ENCODE assay signal across 21 cellular contexts in genomic region chr5:51391175-51391574, GRCh38. TPM values are rescaled to one million over a fixed set of nuclear protein-coding genes. Genes with fewer than 3 reads are reported as not detected.
A peak's percentile ranks its signal among the peaks of the same experiment; 100 is the strongest.
DNase-seq lines count a peak whose midpoint lies in the region; ATAC-seq and TF ChIP-seq lines count a peak whose summit lies in the region.
"Had no signal": no experiment of that assay in that cellular context is flagged by ENCODE, and none has a peak within 500 bp of the region (broad histone marks: within the 10 kb centered on the region; RNA-seq: fewer than 3 reads in every experiment).

No MANE protein-coding gene starts in this region.

- peaks cover 16% of the 10 kb centered on the region for H3F3A ChIP-seq in SK-N-SH (replicated peaks; ENCODE audit: insufficient read depth)

- no peak for TF ChIP-seq EP300 in SK-N-SH (IDR thresholded peaks at IDR 0.05; ENCODE audit: borderline replicate concordance in 1 of 2, low read depth in 1 of 2, low read length in 1 of 2)

- H3K79me1 ChIP-seq in mesendoderm (ENCODE audit: low read length) = no peaks in the 10 kb centered on the region

- H3K4me1 ChIP-seq in SK-N-SH (ENCODE audit: control insufficient read depth in 1 of 2, insufficient read depth in 2 of 2, low read depth in 1 of 2, low read length in 1 of 2) = peaks cover 9 to 33% of the 10 kb centered on the region in 2 experiments; a peak in 3 of 4 replicates
- peaks cover 11% of the 10 kb centered on the region for H3K4me1 ChIP-seq in mesendoderm (ENCODE audit: control insufficient read depth, low read depth, low read length)
- H3K4me1 ChIP-seq: A549 had no signal

- peak overlapping the region; percentile 56 for H3K4me3 Mint-ChIP-seq in type B pancreatic cell
- H3K4me3 Mint-ChIP-seq: T-helper 1 cell treated with Interleukin-12 subunit alpha and Interleukin-12 subunit beta and Interleukin-4 antibody, amounts not matched to agents 30 μg/mL and 1 μg/mL, for 36 hours had no signal

- H3K4me1 Mint-ChIP-seq in type B pancreatic cell (ENCODE audit: unreplicated experiment) = no peaks in the 10 kb centered on the region

- peak overlapping the region; percentile 63; the same call in 1 of the 2 replicates for H3K9ac ChIP-seq in SK-N-SH
- no peak overlapping the region for H3K9ac ChIP-seq in mesendoderm (ENCODE audit: low read length)

- H3K56ac ChIP-seq in mesendoderm (ENCODE audit: low read length) = no peak overlapping the region

- H3K27ac ChIP-seq in SK-N-SH (ENCODE audit: low read depth in 2 of 2, low read length in 1 of 2) (peak overlapping the region; percentile 62 to 100), mesendoderm (ENCODE audit: low read depth, low read length) (no peak overlapping the region)
- H3K27ac ChIP-seq: A549, HL-60, Peyer's patch had no signal

- H4K5ac ChIP-seq in mesendoderm (ENCODE audit: low read length) = no peak overlapping the region

- H4K20me1 ChIP-seq in SK-N-SH (ENCODE audit: insufficient read depth) = no peaks in the 10 kb centered on the region

- CTCF ChIA-PET in SK-N-SH (lab: Yijun Ruan, JAX) = interaction anchor here (1.0 to 1.8 kb wide), 4 partner anchors 10 to 596 kb away, joined by 3 to 4 read pairs (median 4); no protein-coding TSS in a partner anchor

- H3K4me3 ChIP-seq in SK-N-SH (ENCODE audit: low read depth in 2 of 2, low read length in 1 of 2) (peak overlapping the region; percentile 63 to 83), mesendoderm (ENCODE audit: low read length) (no peak overlapping the region)
- H3K4me3 ChIP-seq: A549, Peyer's patch had no signal

- no peak overlapping the region for H2BK15ac ChIP-seq in mesendoderm (replicated peaks; ENCODE audit: low read depth)

- H3K27me3 Mint-ChIP-seq in type B pancreatic cell = peaks cover 97% of the 10 kb centered on the region

- H3K27me3 ChIP-seq in SK-N-SH (ENCODE audit: insufficient read depth) (no peaks in the 10 kb centered on the region), mesendoderm (ENCODE audit: insufficient read depth, low read length, poor library complexity) (peaks cover 2% of the 10 kb centered on the region)

- peaks cover 91% of the 10 kb centered on the region for H3K79me2 ChIP-seq in SK-N-SH (ENCODE audit: insufficient read depth)
- H3K79me2 ChIP-seq in mesendoderm (ENCODE audit: control insufficient read depth, insufficient read depth, low read length) = no peaks in the 10 kb centered on the region

- no peak overlapping the region for H4K8ac ChIP-seq in mesendoderm (ENCODE audit: low read depth, low read length)

- H2BK120ac ChIP-seq in mesendoderm (ENCODE audit: low read depth, low read length) = no peak overlapping the region

- H2BK5ac ChIP-seq in mesendoderm (ENCODE audit: low read length) = no peak overlapping the region

- H3K23ac ChIP-seq in mesendoderm (ENCODE audit: low read length) = no peak overlapping the region

- no peak overlapping the region for H3K18ac ChIP-seq in mesendoderm (ENCODE audit: low read length)

- no peak overlapping the region for H3K4ac ChIP-seq in mesendoderm (ENCODE audit: low read depth, low read length)

- H3K9me3 Mint-ChIP-seq in type B pancreatic cell = no peaks in the 10 kb centered on the region
- H3K9me3 Mint-ChIP-seq: T-helper 1 cell treated with Interleukin-12 subunit alpha and Interleukin-12 subunit beta and Interleukin-4 antibody, amounts not matched to agents 30 μg/mL and 1 μg/mL, for 36 hours had no signal

- peaks cover 14% of the 10 kb centered on the region for H3K36me3 Mint-ChIP-seq in type B pancreatic cell

- POLR2A ChIA-PET in SK-N-SH (lab: Yijun Ruan, JAX) = interaction anchor here (0.7 to 7.0 kb wide), 11 partner anchors 8 to 605 kb away, joined by 3 to 48 read pairs (median 3); partner anchors contain the start of gene ISL1

- DNase-seq in NCI-H146 (lab: John Stamatoyannopoulos, UW) (peak; percentile 52), NCI-H146 treated with DMSO at 0.1 percent for 48 hours (lab: John Stamatoyannopoulos, UW; ENCODE audit: unreplicated experiment) (no peak), SK-N-SH (no peak), mesendoderm (peak; percentile 45), type B pancreatic cell (ENCODE audit: extremely low spot score, unreplicated experiment) (no peak), GM03348 (ENCODE audit: low spot score) (no peak), amygdala (lab: John Stamatoyannopoulos, UW) (no peak)
- DNase-seq: C1 segment of cervical spinal cord, DMS 273 treated with DMSO at 0.1 percent for 48 hours, H9, NCI-H1436 treated with DMSO at 0.1 percent for 48 hours, NCI-H2107, NCI-H345, NCI-H526, Peyer's patch had no signal

- H3K4me2 ChIP-seq in SK-N-SH (peak overlapping the region; percentile 85; the same call in 1 of the 2 replicates), mesendoderm (ENCODE audit: low read length) (no peak overlapping the region)
- H3K4me2 ChIP-seq: A549 had no signal

- H2AK5ac ChIP-seq in mesendoderm (ENCODE audit: low read length) = no peak overlapping the region

- ATAC-seq in HG03520 (IDR thresholded peaks at IDR 0.05; ENCODE audit: unreplicated experiment) = no peak
- ATAC-seq: A549, Right ventricle myocardium inferior had no signal

- H3K9me3 ChIP-seq in SK-N-SH = no peaks in the 10 kb centered on the region
- H3K9me3 ChIP-seq: A549, Peyer's patch had no signal

- H3K27ac Mint-ChIP-seq in type B pancreatic cell = no peak overlapping the region
- H3K27ac Mint-ChIP-seq: H9; T-helper 1 cell treated with Interleukin-12 subunit alpha and Interleukin-12 subunit beta and Interleukin-4 antibody, amounts not matched to agents 30 μg/mL and 1 μg/mL, for 36 hours had no signal

- 5% methylated on average over 4 of the region's 5 CpGs for WGBS in SK-N-SH (ENCODE audit: low lambda C conversion rate)
- WGBS in mesendoderm (ENCODE audit: extremely low coverage, insufficient coverage, low lambda C conversion rate) = no CpG with 5 or more reads among the region's 5 CpGs

- TF ChIP-seq RAD21 in SK-N-SH (IDR thresholded peaks at IDR 0.05; ENCODE audit: low read length) = no peak

- peaks cover 16 to 66% of the 10 kb centered on the region in 2 experiments for H3K36me3 ChIP-seq in SK-N-SH (replicated peaks in 1 of 2; ENCODE audit: control insufficient read depth in 1 of 2, insufficient read depth in 2 of 2, low read length in 1 of 2)
- H3K36me3 ChIP-seq in mesendoderm (ENCODE audit: control insufficient read depth, insufficient read depth, low read length) = no peaks in the 10 kb centered on the region
- H3K36me3 ChIP-seq: Peyer's patch had no signal

- no peaks in the 10 kb centered on the region for H3K9me2 ChIP-seq in SK-N-SH

- TF ChIP-seq CTCF in SK-N-SH (IDR thresholded peaks at IDR 0.05) (no peak), type B pancreatic cell (conservative IDR thresholded peaks at IDR 0.05) (no peak)

- H2AFZ ChIP-seq in SK-N-SH (ENCODE audit: low read depth) = no peak overlapping the region

TF ChIP-seq in SK-N-SH, 30 proteins besides CTCF, POLR2A, EP300 and RAD21:
- TF ChIP-seq GATA2 (CRISPR knock-in tag; IDR thresholded peaks at IDR 0.05) = 0 out of 2 replicates have a peak, but pooled peaks have one; percentile 23
- TF ChIP-seq SIN3A (IDR thresholded peaks at IDR 0.05; ENCODE audit: borderline replicate concordance, low read depth, low read length) = peak; percentile 28; the same call in 1 of the 2 replicates
- TF ChIP-seq YY1 (IDR thresholded peaks at IDR 0.05; ENCODE audit: low read depth) = no peak

RNA-seq across cellular contexts. Expression of gene ISL1, which starts 7.9 kb away (rescaled TPM):
- 15.2 and 15.5 TPM in 2 replicates for polyA plus RNA-seq in SK-N-SH (2012; rRNA removed)
- polyA plus RNA-seq in SK-N-SH (2012; cell fraction: cytosol; rRNA removed) = 14.6 and 20.2 TPM in 2 replicates
- polyA plus RNA-seq in SK-N-SH (2012; cell fraction: nucleus; rRNA removed) = 22.3 and 38.7 TPM in 2 replicates
- 0.79 TPM for polyA plus RNA-seq in mesendoderm (2013, experiment 1 of 2)
- 0.78 TPM for polyA plus RNA-seq in mesendoderm (2013, experiment 2 of 2)
- 31.5 and 39.4 TPM in 2 replicates for total RNA-seq in type B pancreatic cell (ENCODE audit: low replicate concordance)
- total RNA-seq: H9, LHCN-M2, Right ventricle myocardium inferior had no signal
- polyA plus RNA-seq: A549 had no signal

Comparison
In these comparisons a context has a peak if more than half of its experiments do, and no peak if none do; other contexts are left out.
1. DNase-seq: peak in NCI-H146 (single experiment) and mesendoderm (single experiment); none in NCI-H146 treated with DMSO at 0.1 percent for 48 hours (single experiment), SK-N-SH (single experiment), type B pancreatic cell (single experiment), GM03348 (single experiment) and amygdala (0 of 56).